8 cellular contexts compared by ENCODE assay signal in the genomic region with DNA sequence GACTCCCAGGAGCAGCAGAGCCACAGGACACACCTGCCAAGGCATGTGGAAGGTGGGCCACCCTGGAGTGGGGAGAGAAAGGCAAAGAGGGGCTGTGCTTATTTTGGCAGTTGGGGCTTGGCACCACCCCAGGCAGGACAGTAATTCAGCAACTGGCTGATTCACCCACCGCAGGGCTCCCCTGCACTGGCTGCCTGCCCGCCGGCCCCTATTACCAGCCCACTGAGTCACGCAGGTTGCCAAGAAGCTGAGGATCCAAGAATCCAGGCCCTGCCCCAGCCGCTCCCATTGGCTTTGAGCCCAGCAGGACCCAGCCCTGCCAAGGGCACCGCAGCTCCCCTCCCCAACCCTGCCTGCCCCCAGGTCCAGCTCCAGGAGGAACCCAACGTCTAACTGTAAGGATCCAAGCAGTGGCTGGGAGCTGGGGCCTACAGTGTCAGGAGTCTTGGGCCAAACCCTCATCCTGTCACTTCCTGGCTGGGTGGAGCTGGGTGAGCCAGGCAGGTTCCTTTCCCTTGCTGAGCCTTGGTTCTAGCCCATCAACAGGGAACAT. TPM values are rescaled to one million over a fixed set of nuclear protein-coding genes. Genes with fewer than 3 reads are reported as not detected.
DNase-seq lines count a peak whose midpoint lies in the region; ATAC-seq and TF ChIP-seq lines count a peak whose summit lies in the region.

No MANE protein-coding gene starts in this region.

- ATAC-seq in gastroesophageal sphincter (peak; percentile 21), GM21723 (IDR thresholded peaks at IDR 0.05; ENCODE audit: unreplicated experiment) (no peak), GM21515 (IDR thresholded peaks at IDR 0.05; ENCODE audit: unreplicated experiment) (no peak), HG03025 (IDR thresholded peaks at IDR 0.05; ENCODE audit: low FRiP score, unreplicated experiment) (no peak)

- no peaks in the 10 kb centered on the region for H3K9me3 Mint-ChIP-seq in CD14-positive monocyte

- TF ChIP-seq CTCF in CD14-positive monocyte (IDR thresholded peaks at IDR 0.05) (no peak), gastroesophageal sphincter (IDR thresholded peaks at IDR 0.05) (no peak)

- H3K4me3 ChIP-seq in gastroesophageal sphincter = no peak overlapping the region

- intact Hi-C loops in CD14-positive monocyte (cut with micrococcal nuclease) = no loop called here

- H3K36me3 Mint-ChIP-seq in CD14-positive monocyte = peaks cover 3 to 8% of the 10 kb centered on the region in 2 donors

- DNase-seq in CD14-positive monocyte (ENCODE audit: low spot score) = peak; percentile 69
- peak; percentile 64 for DNase-seq in NCI-H2196 treated with DMSO at 0.1 percent for 48 hours (lab: John Stamatoyannopoulos, UW; ENCODE audit: unreplicated experiment)
- DNase-seq in activated gamma-delta T cell treated with anti-CD3 and anti-CD28 coated beads, Interleukin-2, amount 50 U/mL, for 16 hours (ENCODE audit: low read depth) = peak; percentile 50
- peak; percentile 47 for DNase-seq in pulmonary artery endothelial cell (ENCODE audit: low read depth, low spot score)

- H3K27ac ChIP-seq in gastroesophageal sphincter = peak overlapping the region; percentile 3 to 93 (median 85)

- peaks cover 8 to 95% (median 34%) of the 10 kb centered on the region in 3 donors for H3K4me1 ChIP-seq in gastroesophageal sphincter

- H3K9me3 ChIP-seq in gastroesophageal sphincter = no peaks in the 10 kb centered on the region

- H3K27me3 ChIP-seq in gastroesophageal sphincter = no peaks in the 10 kb centered on the region

- peaks cover 28% of the 10 kb centered on the region for H3K4me1 Mint-ChIP-seq in CD14-positive monocyte

- H3K27ac Mint-ChIP-seq in CD14-positive monocyte = peak overlapping the region; percentile 11 to 90 (median 74)

- H3K36me3 ChIP-seq in gastroesophageal sphincter = no peaks in the 10 kb centered on the region

- TF ChIP-seq EP300 in gastroesophageal sphincter (IDR thresholded peaks at IDR 0.05) = no peak

- peaks cover 0 to 5% (median 0%) of the 10 kb centered on the region in 3 donors for H3K27me3 Mint-ChIP-seq in CD14-positive monocyte (ENCODE audit: low read depth in 3 of 3)

- WGBS in gastroesophageal sphincter (ENCODE audit: low coverage in 1 of 2), 2 donors = no CpG with 5 or more reads among the region's 7 CpGs

- TF ChIP-seq POLR2A in gastroesophageal sphincter (IDR thresholded peaks at IDR 0.05) = no peak

- no peak overlapping the region for H3K4me3 Mint-ChIP-seq in CD14-positive monocyte

RNA-seq across cellular contexts. Expression of a gene that starts 14.2 kb away (rescaled TPM):
- 1 to 10 TPM; 3.5 to 4.2 TPM for polyA plus RNA-seq in CD14-positive monocyte
- total RNA-seq in gastroesophageal sphincter (10 to 100 TPM; 44.8 to 53.0 (median 49.8) TPM), pulmonary artery endothelial cell (30.4 and 34.6 TPM in 2 replicates)

RNA-seq across cellular contexts. Expression of a gene that starts 28.4 kb away (rescaled TPM):
- polyA plus RNA-seq in CD14-positive monocyte = 1 to 10 TPM; 7.1 to 8.0 TPM
- total RNA-seq in gastroesophageal sphincter = 10 to 100 TPM; 11.3 to 18.0 (median 15.6) TPM
- total RNA-seq in pulmonary artery endothelial cell = 17.3 and 21.5 TPM in 2 replicates
